In genomic region chr1:182383037-182383661, GRCh38 we compare ENCODE assay signal across 2 cellular contexts.
TF ChIP-seq lines count a peak whose summit lies in the region.

No MANE protein-coding gene starts in this region.

TF ChIP-seq in GM23338, 12 proteins besides CTCF, POLR2A, EP300 and RAD21:
- TF ChIP-seq EZH2phosphoT487 (IDR thresholded peaks at IDR 0.05; ENCODE audit: unreplicated experiment) (no peak), ZNF114 (CRISPR knock-in tag; IDR thresholded peaks at IDR 0.05) (no peak), REST (IDR thresholded peaks at IDR 0.05; ENCODE audit: unreplicated experiment) (no peak), CREB1 (CRISPR knock-in tag; IDR thresholded peaks at IDR 0.05; ENCODE audit: low read depth) (no peak), EZH2 (IDR thresholded peaks at IDR 0.05; ENCODE audit: low read depth, unreplicated experiment) (no peak), STAT1 (IDR thresholded peaks at IDR 0.05; ENCODE audit: unreplicated experiment) (no peak), ZNF462 (CRISPR knock-in tag; IDR thresholded peaks at IDR 0.05) (no peak), NANOG (IDR thresholded peaks at IDR 0.05; ENCODE audit: borderline replicate concordance) (no peak), JUNB (IDR thresholded peaks at IDR 0.05; ENCODE audit: unreplicated experiment) (no peak), ZNF331 (CRISPR knock-in tag; IDR thresholded peaks at IDR 0.05; ENCODE audit: low read depth) (no peak), POLR2AphosphoS5 (IDR thresholded peaks at IDR 0.05; ENCODE audit: low read depth) (no peak)
- TF ChIP-seq, protein P1, sequence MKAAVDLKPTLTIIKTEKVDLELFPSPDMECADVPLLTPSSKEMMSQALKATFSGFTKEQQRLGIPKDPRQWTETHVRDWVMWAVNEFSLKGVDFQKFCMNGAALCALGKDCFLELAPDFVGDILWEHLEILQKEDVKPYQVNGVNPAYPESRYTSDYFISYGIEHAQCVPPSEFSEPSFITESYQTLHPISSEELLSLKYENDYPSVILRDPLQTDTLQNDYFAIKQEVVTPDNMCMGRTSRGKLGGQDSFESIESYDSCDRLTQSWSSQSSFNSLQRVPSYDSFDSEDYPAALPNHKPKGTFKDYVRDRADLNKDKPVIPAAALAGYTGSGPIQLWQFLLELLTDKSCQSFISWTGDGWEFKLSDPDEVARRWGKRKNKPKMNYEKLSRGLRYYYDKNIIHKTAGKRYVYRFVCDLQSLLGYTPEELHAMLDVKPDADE (IDR thresholded peaks at IDR 0.05): no peak

TF ChIP-seq in K562, 482 proteins besides CTCF, POLR2A, EP300 and RAD21:
- TF ChIP-seq ID3 (CRISPR knock-in tag; IDR thresholded peaks at IDR 0.05) (no peak), ID3 (tag; IDR thresholded peaks at IDR 0.05) (no peak), CREB3 (tag; conservative IDR thresholded peaks at IDR 0.05; ENCODE audit: low read depth) (no peak), KAT7 (CRISPR knock-in tag; IDR thresholded peaks at IDR 0.05; ENCODE audit: borderline replicate concordance) (0 out of 2 replicates have a peak, but pooled peaks have one; percentile 30), SNIP1 (IDR thresholded peaks at IDR 0.05; ENCODE audit: low read depth) (no peak), PTBP1 (IDR thresholded peaks at IDR 0.05; ENCODE audit: low read depth, low read length) (no peak), STAT5B (CRISPR knock-in tag; IDR thresholded peaks at IDR 0.05) (no peak), MTA3 (IDR thresholded peaks at IDR 0.05; ENCODE audit: borderline replicate concordance) (peak; percentile 31; the same call in 1 of the 2 replicates), ZBED1 (IDR thresholded peaks at IDR 0.05) (peak; percentile 71; the same call in 1 of the 2 replicates), ZNF668 (CRISPR knock-in tag; IDR thresholded peaks at IDR 0.05) (no peak), MTF1 (CRISPR knock-in tag; IDR thresholded peaks at IDR 0.05; ENCODE audit: borderline replicate concordance) (no peak), MYNN (IDR thresholded peaks at IDR 0.05) (0 out of 2 replicates have a peak, but pooled peaks have one; percentile 51), MYNN (CRISPR knock-in tag; IDR thresholded peaks at IDR 0.05) (no peak), ZBTB7A (IDR thresholded peaks at IDR 0.05; ENCODE audit: borderline replicate concordance, control insufficient read depth, low read depth, low read length) (no peak), ZNF592 (IDR thresholded peaks at IDR 0.05) (0 out of 2 replicates have a peak, but pooled peaks have one; percentile 16), ZNF830 (CRISPR knock-in tag; IDR thresholded peaks at IDR 0.05) (no peak), SOX6 (IDR thresholded peaks at IDR 0.05) (no peak), HMBOX1 (IDR thresholded peaks at IDR 0.05) (peak; percentile 77), CBX8 (IDR thresholded peaks at IDR 0.05; ENCODE audit: borderline replicate concordance, extremely low read depth, low read depth, low read length, poor library complexity, severe bottlenecking) (no peak), RBM15 (IDR thresholded peaks at IDR 0.05; ENCODE audit: insufficient read depth, low read length) (no peak), RBFOX2 (IDR thresholded peaks at IDR 0.05; ENCODE audit: low read depth, low read length) (peak; percentile 67), ATF1 (CRISPR knock-in tag; IDR thresholded peaks at IDR 0.05) (no peak), ATF1 (tag; IDR thresholded peaks at IDR 0.05) (no peak), POLR2AphosphoS2 (IDR thresholded peaks at IDR 0.05; ENCODE audit: low read length) (no peak; the same call in 1 of the 2 replicates), SUPT5H (IDR thresholded peaks at IDR 0.05) (peak; percentile 9; the same call in 1 of the 2 replicates), ZNF184 (CRISPR knock-in tag; IDR thresholded peaks at IDR 0.05) (no peak), POLR2B (IDR thresholded peaks at IDR 0.05; ENCODE audit: low read depth, partially characterized antibody) (peak; percentile 66), POLR2G (IDR thresholded peaks at IDR 0.05; ENCODE audit: low read depth, low read length) (peak; percentile 57), HEY1 (CRISPR knock-in tag; IDR thresholded peaks at IDR 0.05; ENCODE audit: borderline replicate concordance) (0 out of 2 replicates have a peak, but pooled peaks have one; percentile 30), SLC30A9 (CRISPR knock-in tag; IDR thresholded peaks at IDR 0.05) (no peak), CHD7 (IDR thresholded peaks at IDR 0.05; ENCODE audit: low read depth, low read length) (peak; percentile 63), CHD2 (IDR thresholded peaks at IDR 0.05; ENCODE audit: low read depth, low read length) (no peak), NFXL1 (CRISPR knock-in tag; IDR thresholded peaks at IDR 0.05) (no peak), OTX1 (CRISPR knock-in tag; IDR thresholded peaks at IDR 0.05) (no peak), ZNF589 (CRISPR knock-in tag; IDR thresholded peaks at IDR 0.05; ENCODE audit: low read depth) (no peak)
- TF ChIP-seq, protein P2, sequence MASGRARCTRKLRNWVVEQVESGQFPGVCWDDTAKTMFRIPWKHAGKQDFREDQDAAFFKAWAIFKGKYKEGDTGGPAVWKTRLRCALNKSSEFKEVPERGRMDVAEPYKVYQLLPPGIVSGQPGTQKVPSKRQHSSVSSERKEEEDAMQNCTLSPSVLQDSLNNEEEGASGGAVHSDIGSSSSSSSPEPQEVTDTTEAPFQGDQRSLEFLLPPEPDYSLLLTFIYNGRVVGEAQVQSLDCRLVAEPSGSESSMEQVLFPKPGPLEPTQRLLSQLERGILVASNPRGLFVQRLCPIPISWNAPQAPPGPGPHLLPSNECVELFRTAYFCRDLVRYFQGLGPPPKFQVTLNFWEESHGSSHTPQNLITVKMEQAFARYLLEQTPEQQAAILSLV (tag; IDR thresholded peaks at IDR 0.05): no peak
- TF ChIP-seq, protein P3, sequence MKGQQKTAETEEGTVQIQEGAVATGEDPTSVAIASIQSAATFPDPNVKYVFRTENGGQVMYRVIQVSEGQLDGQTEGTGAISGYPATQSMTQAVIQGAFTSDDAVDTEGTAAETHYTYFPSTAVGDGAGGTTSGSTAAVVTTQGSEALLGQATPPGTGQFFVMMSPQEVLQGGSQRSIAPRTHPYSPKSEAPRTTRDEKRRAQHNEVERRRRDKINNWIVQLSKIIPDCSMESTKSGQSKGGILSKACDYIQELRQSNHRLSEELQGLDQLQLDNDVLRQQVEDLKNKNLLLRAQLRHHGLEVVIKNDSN (CRISPR knock-in tag; IDR thresholded peaks at IDR 0.05): no peak
